In the genomic region with DNA sequence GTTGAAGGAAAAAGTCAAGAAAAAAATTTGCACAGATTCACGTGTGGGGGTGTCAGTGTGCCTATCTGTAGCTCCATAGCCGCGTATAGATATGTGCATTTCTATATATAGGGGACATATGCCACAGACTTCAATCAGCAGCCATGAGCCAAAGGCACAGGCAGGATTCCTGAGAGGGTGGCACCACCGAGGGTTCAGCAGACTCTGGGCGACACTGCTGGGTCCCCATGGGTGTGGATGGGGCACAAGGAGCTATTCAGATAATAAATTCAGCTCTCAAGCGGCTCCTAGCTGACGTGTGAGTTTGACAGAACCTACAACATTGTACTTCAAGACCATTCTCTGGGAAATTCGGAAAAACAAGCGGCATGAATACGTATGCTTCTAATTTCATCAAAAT, we compare ENCODE assay signal across 27 cellular contexts.
"Had no signal": no experiment of that assay in that cellular context is flagged by ENCODE, and none has a peak within 500 bp of the region (broad histone marks: within the 10 kb centered on the region; RNA-seq: fewer than 3 reads in every experiment).

No MANE protein-coding gene starts in this region.

- ATAC-seq: stimulated activated effector memory CD8-positive, alpha-beta T cell treated with anti-CD3 and anti-CD28 coated beads, Interleukin-12 subunit alpha, Interleukin-12 subunit beta, amount 100 ng/mL, for 72 hours; stimulated activated memory B cell treated with anti-CD40 and anti-IgM and Interleukin-4, amounts not matched to agents 10 μg/mL and 1 μg/mL and 100 μg/mL, for 72 hours; stimulated activated naive B cell treated with anti-CD40 and anti-IgM and Interleukin-4, amounts not matched to agents 10 μg/mL and 1 μg/mL and 100 μg/mL, for 72 hours; stimulated activated naive CD8-positive, alpha-beta T cell treated with anti-CD3 and anti-CD28 coated beads, Interleukin-15, amount 100 ng/mL, for 72 hours; stimulated activated naive CD8-positive, alpha-beta T cell treated with anti-CD3 and anti-CD28 coated beads, Interleukin-15, Interleukin-2, amounts not matched to agents 100 U/mL and 50 U/mL, for 24 hours; upper lobe of right lung had no signal

- H3K4me1 Mint-ChIP-seq: stimulated activated effector memory CD8-positive, alpha-beta T cell treated with anti-CD3 and anti-CD28 coated beads, Interleukin-12 subunit alpha, Interleukin-12 subunit beta, amount 100 ng/mL, for 72 hours; stimulated activated memory B cell treated with anti-CD40 and anti-IgM and Interleukin-4, amounts not matched to agents 10 μg/mL and 1 μg/mL and 100 μg/mL, for 72 hours; stimulated activated naive B cell treated with anti-CD40 and anti-IgM and Interleukin-4, amounts not matched to agents 10 μg/mL and 1 μg/mL and 100 μg/mL, for 72 hours; stimulated activated naive CD8-positive, alpha-beta T cell treated with anti-CD3 and anti-CD28 coated beads, Interleukin-15, amount 100 ng/mL, for 72 hours had no signal

- H3K27me3 Mint-ChIP-seq: stimulated activated memory B cell treated with anti-CD40 and anti-IgM and Interleukin-4, amounts not matched to agents 10 μg/mL and 1 μg/mL and 100 μg/mL, for 72 hours; stimulated activated naive B cell treated with anti-CD40 and anti-IgM and Interleukin-4, amounts not matched to agents 10 μg/mL and 1 μg/mL and 100 μg/mL, for 72 hours had no signal

- H3K9me3 ChIP-seq: stomach, suprapubic skin, testis, thoracic aorta, thyroid gland, tibial artery, transverse colon, upper lobe of left lung, upper lobe of right lung, uterus, vagina had no signal

- H3K4me1 ChIP-seq: stomach, suprapubic skin, testis, thyroid gland, tibial artery, tibial nerve, transverse colon, upper lobe of left lung, upper lobe of right lung, uterus, vagina had no signal

- H3K27ac ChIP-seq: stomach, suprapubic skin, testis, thoracic aorta, thyroid gland, tibial artery, tibial nerve, transverse colon, upper lobe of left lung, upper lobe of right lung, uterus, vagina had no signal

- DNase-seq: stimulated activated CD4-positive, alpha-beta T cell treated with anti-CD3 and anti-CD28 coated beads, Interleukin-2, amount 100 ng/mL, for 48 hours; stimulated activated CD4-positive, alpha-beta T cell treated with anti-CD3 and anti-CD28 coated beads, Interleukin-4, amount 100 ng/mL, for 1 hour; stimulated activated CD4-positive, alpha-beta T cell treated with anti-CD3 and anti-CD28 coated beads, Interleukin-4, amount 100 ng/mL, for 24 hours; stimulated activated CD4-positive, alpha-beta T cell treated with anti-CD3 and anti-CD28 coated beads, Interleukin-4, amount 100 ng/mL, for 4 hours; stimulated activated CD8-positive, alpha-beta memory T cell treated with anti-CD3 and anti-CD28 coated beads, Interleukin-4, amount 100 ng/mL, for 48 hours; stimulated activated naive B cell treated with anti-CD40 and anti-IgM and Interleukin-4, amounts not matched to agents 10 μg/mL and 1 μg/mL and 100 μg/mL, for 72 hours; stimulated activated naive CD4-positive, alpha-beta T cell; stimulated activated naive CD4-positive, alpha-beta T cell treated with Interleukin-2 at 50 U/mL for 16 hours; stimulated activated naive CD8-positive, alpha-beta T cell treated with anti-CD3 and anti-CD28 coated beads, Interleukin-15, amount 100 ng/mL, for 72 hours; stimulated activated naive CD8-positive, alpha-beta T cell treated with anti-CD3 and anti-CD28 coated beads, Interleukin-15, Interleukin-2, amounts not matched to agents 100 U/mL and 50 U/mL, for 24 hours; stomach; substantia nigra; testis; thyroid gland; tibial artery; transverse colon; trophoblast cell; upper lobe of left lung; upper lobe of right lung; uterus had no signal

- H3K4me3 Mint-ChIP-seq: stimulated activated effector memory CD8-positive, alpha-beta T cell treated with anti-CD3 and anti-CD28 coated beads, Interleukin-12 subunit alpha, Interleukin-12 subunit beta, amount 100 ng/mL, for 72 hours; stimulated activated memory B cell treated with anti-CD40 and anti-IgM and Interleukin-4, amounts not matched to agents 10 μg/mL and 1 μg/mL and 100 μg/mL, for 72 hours; stimulated activated naive B cell treated with anti-CD40 and anti-IgM and Interleukin-4, amounts not matched to agents 10 μg/mL and 1 μg/mL and 100 μg/mL, for 72 hours; stimulated activated naive CD8-positive, alpha-beta T cell treated with anti-CD3 and anti-CD28 coated beads, Interleukin-15, amount 100 ng/mL, for 72 hours; stimulated activated naive CD8-positive, alpha-beta T cell treated with anti-CD3 and anti-CD28 coated beads, Interleukin-15, Interleukin-2, amounts not matched to agents 100 ng/mL and 50 ng/mL, for 24 hours had no signal

- H3K27me3 ChIP-seq: stomach, suprapubic skin, testis, thyroid gland, tibial artery, tibial nerve, transverse colon, upper lobe of left lung, upper lobe of right lung, uterus, vagina had no signal

- H3K9me3 Mint-ChIP-seq: stimulated activated memory B cell treated with anti-CD40 and anti-IgM and Interleukin-4, amounts not matched to agents 10 μg/mL and 1 μg/mL and 100 μg/mL, for 72 hours; stimulated activated naive CD8-positive, alpha-beta T cell treated with anti-CD3 and anti-CD28 coated beads, Interleukin-15, amount 100 ng/mL, for 72 hours; stimulated activated naive CD8-positive, alpha-beta T cell treated with anti-CD3 and anti-CD28 coated beads, Interleukin-15, Interleukin-2, amounts not matched to agents 100 ng/mL and 50 ng/mL, for 24 hours had no signal

- H3K36me3 ChIP-seq: stomach, suprapubic skin, thoracic aorta, thyroid gland, tibial artery, tibial nerve, transverse colon, upper lobe of left lung, upper lobe of right lung, uterus, vagina had no signal

- H3K27ac Mint-ChIP-seq: stimulated activated effector memory CD8-positive, alpha-beta T cell treated with anti-CD3 and anti-CD28 coated beads, Interleukin-12 subunit alpha, Interleukin-12 subunit beta, amount 100 ng/mL, for 72 hours; stimulated activated memory B cell treated with anti-CD40 and anti-IgM and Interleukin-4, amounts not matched to agents 10 μg/mL and 1 μg/mL and 100 μg/mL, for 72 hours; stimulated activated naive B cell treated with anti-CD40 and anti-IgM and Interleukin-4, amounts not matched to agents 10 μg/mL and 1 μg/mL and 100 μg/mL, for 72 hours; stimulated activated naive CD8-positive, alpha-beta T cell treated with anti-CD3 and anti-CD28 coated beads, Interleukin-15, amount 100 ng/mL, for 72 hours; stimulated activated naive CD8-positive, alpha-beta T cell treated with anti-CD3 and anti-CD28 coated beads, Interleukin-15, Interleukin-2, amounts not matched to agents 100 ng/mL and 50 ng/mL, for 24 hours had no signal

- H3K36me3 Mint-ChIP-seq: stimulated activated effector memory CD8-positive, alpha-beta T cell treated with anti-CD3 and anti-CD28 coated beads, Interleukin-12 subunit alpha, Interleukin-12 subunit beta, amount 100 ng/mL, for 72 hours; stimulated activated memory B cell treated with anti-CD40 and anti-IgM and Interleukin-4, amounts not matched to agents 10 μg/mL and 1 μg/mL and 100 μg/mL, for 72 hours; stimulated activated naive B cell treated with anti-CD40 and anti-IgM and Interleukin-4, amounts not matched to agents 10 μg/mL and 1 μg/mL and 100 μg/mL, for 72 hours had no signal

- H3K4me3 ChIP-seq: stomach, suprapubic skin, testis, thoracic aorta, thyroid gland, tibial artery, tibial nerve, transverse colon, upper lobe of left lung, upper lobe of right lung, uterus, vagina had no signal
